ENCODE assay signal across 8 cellular contexts in genomic region chr1:32400876-32401631, GRCh38. TPM values are rescaled to one million over a fixed set of nuclear protein-coding genes. Genes with fewer than 3 reads are reported as not detected.
A peak's percentile ranks its signal among the peaks of the same experiment; 100 is the strongest.
DNase-seq lines count a peak whose midpoint lies in the region; ATAC-seq, FAIRE-seq and TF ChIP-seq lines count a peak whose summit lies in the region.

No MANE protein-coding gene starts in this region.

- peaks cover 2% of the 10 kb centered on the region for H3K36me3 Mint-ChIP-seq in astrocyte (ENCODE audit: low read depth, unreplicated experiment)

- peak overlapping the region; percentile 41 for H3K27ac Mint-ChIP-seq in astrocyte (ENCODE audit: unreplicated experiment)

- TF ChIP-seq CTCF in astrocyte (IDR thresholded peaks at IDR 0.05; ENCODE audit: insufficient read depth, low read depth, low read length) (peak; percentile 83), hepatocyte (IDR thresholded peaks at IDR 0.05; ENCODE audit: poor library complexity) (peak; percentile 97)

- H3K4me1 ChIP-seq in astrocyte (ENCODE audit: insufficient read depth, low read length) = peaks cover 10% of the 10 kb centered on the region
- H3K4me1 ChIP-seq in hepatocyte (ENCODE audit: insufficient read depth) = no peaks in the 10 kb centered on the region

- no peaks in the 10 kb centered on the region for H3K27me3 ChIP-seq in astrocyte (ENCODE audit: insufficient read depth, low read length)
- H3K27me3 ChIP-seq in hepatocyte = no peaks in the 10 kb centered on the region

- H3K4me1 Mint-ChIP-seq in astrocyte (ENCODE audit: low read depth, unreplicated experiment) = peaks cover 13% of the 10 kb centered on the region

- H3K36me3 ChIP-seq in astrocyte (ENCODE audit: insufficient read depth, low read length) (no peaks in the 10 kb centered on the region), hepatocyte (replicated peaks; ENCODE audit: insufficient read depth, low read depth) (no peaks in the 10 kb centered on the region)

- H3K27ac ChIP-seq in astrocyte (ENCODE audit: low read depth, low read length) = no peak overlapping the region
- peak overlapping the region; percentile 59 for H3K27ac ChIP-seq in hepatocyte

- H3K4me2 ChIP-seq in astrocyte (ENCODE audit: low read length) (peak overlapping the region; percentile 44), hepatocyte (no peak overlapping the region)

- H3K27me3 Mint-ChIP-seq in astrocyte (ENCODE audit: low read depth, unreplicated experiment) = no peaks in the 10 kb centered on the region

- peak overlapping the region; percentile 40 for H3K9ac ChIP-seq in astrocyte (ENCODE audit: low read length)

- no peak overlapping the region for H3K4me3 Mint-ChIP-seq in astrocyte (ENCODE audit: unreplicated experiment)

- FAIRE-seq in astrocyte (lab: Jason Lieb, UNC) = no peak

- WGBS in hepatocyte (ENCODE audit: low lambda C conversion rate, missing lambda C conversion rate) = 38% methylated on average over 13 of the region's 13 CpGs

- H3K79me2 ChIP-seq in astrocyte (ENCODE audit: insufficient read depth, low read length) (no peaks in the 10 kb centered on the region), hepatocyte (peaks cover under 1% of the 10 kb centered on the region)

- H2AFZ ChIP-seq in astrocyte (ENCODE audit: low read depth, low read length) = peak overlapping the region; percentile 68
- peak overlapping the region; percentile 7 for H2AFZ ChIP-seq in hepatocyte

- H4K20me1 ChIP-seq in astrocyte (ENCODE audit: insufficient read depth, low read length) = no peaks in the 10 kb centered on the region
- no peaks in the 10 kb centered on the region for H4K20me1 ChIP-seq in hepatocyte (ENCODE audit: insufficient read depth, poor library complexity, severe bottlenecking)

- H3K9me3 ChIP-seq in astrocyte (ENCODE audit: insufficient read depth, low read depth, low read length) (no peaks in the 10 kb centered on the region), hepatocyte (ENCODE audit: low read depth) (no peaks in the 10 kb centered on the region)

- peaks cover 2% of the 10 kb centered on the region for H3K9me3 Mint-ChIP-seq in astrocyte (ENCODE audit: unreplicated experiment)

- ATAC-seq in HG03439 (IDR thresholded peaks at IDR 0.05; ENCODE audit: unreplicated experiment) (no peak), HG02981 (IDR thresholded peaks at IDR 0.05; ENCODE audit: unreplicated experiment) (no peak)

- no peak overlapping the region for H3K4me3 ChIP-seq in astrocyte (ENCODE audit: insufficient read depth, low read depth, low read length)
- no peak overlapping the region for H3K4me3 ChIP-seq in hepatocyte

- no peaks in the 10 kb centered on the region for H3K9me2 ChIP-seq in hepatocyte (replicated peaks; ENCODE audit: insufficient read depth)

- peak; percentile 96 for DNase-seq in GM04503 (ENCODE audit: low read depth)
- peak; percentile 84 for DNase-seq in NCI-H128 (lab: John Stamatoyannopoulos, UW; ENCODE audit: unreplicated experiment)
- peak; percentile 15 to 48 (median 29) for DNase-seq in T-helper 2 cell
- DNase-seq in astrocyte (ENCODE audit: low read depth) = peak; percentile 92
- DNase-seq in hepatocyte (ENCODE audit: low spot score) = peak; percentile 94
- DNase-seq in retina = peak; percentile 84

RNA-seq across cellular contexts. Expression of gene BSDC1, which starts 6.8 kb away (rescaled TPM):
- total RNA-seq in astrocyte = 71.9 and 73.1 TPM in 2 replicates
- 69.6 and 80.5 TPM in 2 replicates for total RNA-seq in hepatocyte
- 56.2 and 65.7 TPM in 2 replicates for polyA plus RNA-seq in hepatocyte

RNA-seq across cellular contexts. Expression of gene TSSK3, which starts 38.7 kb away (rescaled TPM):
- total RNA-seq in astrocyte = 0.32 and 0.87 TPM in 2 replicates
- 1.4 TPM in 1 of 2 replicates, not detected in the other for total RNA-seq in hepatocyte
- polyA plus RNA-seq in hepatocyte = 1.4 and 1.5 TPM in 2 replicates

RNA-seq across cellular contexts. Expression of gene FAM229A, which starts 38.8 kb away (rescaled TPM):
- total RNA-seq in astrocyte = 3.5 and 4.2 TPM in 2 replicates
- 4.2 and 5.4 TPM in 2 replicates for total RNA-seq in hepatocyte
- polyA plus RNA-seq in hepatocyte = 3.4 and 5.2 TPM in 2 replicates

Comparison
In these comparisons a context has a peak if more than half of its experiments do, and no peak if none do; other contexts are left out.
1. DNase-seq: peak in every context shown above with its lines; median percentile 96 in GM04503; 94 in hepatocyte; 92 in astrocyte; 84 in NCI-H128; 84 in retina; 29 in T-helper 2 cell.